Comparison of ENCODE assay signal across 10 cellular contexts in the genomic region with DNA sequence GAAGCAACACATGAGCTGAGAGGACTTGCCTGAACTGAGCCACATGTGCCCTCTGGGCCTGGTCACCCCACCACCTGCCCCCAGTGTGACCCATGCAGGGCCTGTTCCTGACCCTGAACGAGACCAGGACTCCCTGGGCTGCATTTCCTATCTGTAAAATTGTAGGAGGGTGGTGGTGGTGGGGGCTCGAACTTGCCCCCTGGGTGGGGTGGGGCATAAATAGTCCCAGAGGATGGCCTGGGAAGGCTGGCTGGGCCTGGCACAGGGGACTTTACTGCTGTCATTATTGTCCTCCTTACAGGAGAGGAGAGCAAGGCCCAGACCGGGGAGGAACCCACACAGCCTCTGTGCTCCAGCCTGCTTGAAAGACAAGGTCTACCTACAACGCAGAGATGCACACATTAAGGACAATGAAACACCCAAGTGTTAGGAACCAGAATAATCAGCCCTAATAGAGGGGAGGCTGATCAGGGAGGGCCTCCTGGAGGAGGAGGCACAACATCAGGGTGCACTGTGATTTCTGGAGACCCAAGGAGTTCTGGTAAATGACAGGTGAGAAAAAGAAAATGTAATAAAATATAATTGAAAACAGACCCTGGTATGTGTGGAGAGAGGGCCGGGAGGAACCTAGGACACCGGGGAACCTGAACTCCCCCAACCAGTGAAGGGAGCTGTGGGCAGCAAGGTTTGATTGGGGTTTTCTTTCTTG. TPM values are rescaled to one million over a fixed set of nuclear protein-coding genes. Genes with fewer than 3 reads are reported as not detected.
A peak's percentile ranks its signal among the peaks of the same experiment; 100 is the strongest.
DNase-seq lines count a peak whose midpoint lies in the region; ATAC-seq, FAIRE-seq and TF ChIP-seq lines count a peak whose summit lies in the region.
"Had no signal": no experiment of that assay in that cellular context is flagged by ENCODE, and none has a peak within 500 bp of the region (broad histone marks: within the 10 kb centered on the region; RNA-seq: fewer than 3 reads in every experiment).

No MANE protein-coding gene starts in this region.

- H3K36me3 ChIP-seq in naive thymus-derived CD4-positive, alpha-beta T cell (ENCODE audit: control insufficient read depth in 2 of 3, insufficient read depth in 3 of 3, low read length in 3 of 3) = no peaks in the 10 kb centered on the region

- TF ChIP-seq EP300 in A549 (IDR thresholded peaks at IDR 0.05) = no peak

- intact Hi-C loops in naive thymus-derived CD4-positive, alpha-beta T cell (cut with micrococcal nuclease) = loop anchor here in 1 of 2 donors (5.0 to 10.0 kb wide), 2 partner anchors 38 to 151 kb away; partner anchors contain the start of gene THAP7

- H3K4me1 ChIP-seq in A549 = no peaks in the 10 kb centered on the region
- H3K4me1 ChIP-seq in naive thymus-derived CD4-positive, alpha-beta T cell (ENCODE audit: control insufficient read depth in 2 of 2, insufficient read depth in 2 of 2, low read length in 2 of 2) = no peaks in the 10 kb centered on the region

- WGBS in A549 (ENCODE audit: missing lambda C conversion rate) = 86% methylated on average over 4 of the region's 6 CpGs

- H3K27ac ChIP-seq in A549 (no peak overlapping the region), coronary artery (no peak overlapping the region)
- H3K27ac ChIP-seq in naive thymus-derived CD4-positive, alpha-beta T cell (ENCODE audit: low read depth, low read length) = peak overlapping the region; percentile 7

- peak overlapping the region; percentile 72 to 88 (median 82) for H3K4me3 Mint-ChIP-seq in naive thymus-derived CD4-positive, alpha-beta T cell

- POLR2A ChIA-PET in A549 (lab: Yijun Ruan, JAX) = no interaction called here
- POLR2A ChIA-PET in naive thymus-derived CD4-positive, alpha-beta T cell (lab: Charles Lee) = no interaction called here

- ATAC-seq in A549 = no peak
- no peak for ATAC-seq in naive thymus-derived CD4-positive, alpha-beta T cell
- ATAC-seq in HG02798 (IDR thresholded peaks at IDR 0.05; ENCODE audit: poor library complexity, unreplicated experiment) = no peak

- FAIRE-seq in A549 (lab: Jason Lieb, UNC) = no peak

- TF ChIP-seq POLR2A in A549 (IDR thresholded peaks at IDR 0.05; ENCODE audit: low read length) = no peak

- peak overlapping the region in 6 of 9 donors; percentile 3 to 78 (median 32) for H3K27ac Mint-ChIP-seq in naive thymus-derived CD4-positive, alpha-beta T cell

- H3K9me3 Mint-ChIP-seq in naive thymus-derived CD4-positive, alpha-beta T cell = peaks cover 0 to 1% (median 0%) of the 10 kb centered on the region in 11 donors

- TF ChIP-seq CTCF in A549 (IDR thresholded peaks at IDR 0.05) (no peak), HFF-Myc (IDR thresholded peaks at IDR 0.05; ENCODE audit: low read depth, low read length, missing control alignments) (no peak), coronary artery (IDR thresholded peaks at IDR 0.05) (no peak), GM13976 (IDR thresholded peaks at IDR 0.05; ENCODE audit: borderline replicate concordance, control extremely low read depth, extremely low read depth, insufficient read depth, missing control alignments) (no peak)

- no peak for DNase-seq in A549 (ENCODE audit: low read depth in 1 of 2, low spot score in 1 of 2)
- DNase-seq in HFF-Myc (ENCODE audit: extremely low read depth, low read depth) = no peak
- no peak for DNase-seq in coronary artery (ENCODE audit: low spot score)
- no peak for DNase-seq in naive thymus-derived CD4-positive, alpha-beta T cell
- no peak for DNase-seq in NCI-H146 (lab: John Stamatoyannopoulos, UW)
- DNase-seq in globus pallidus (ENCODE audit: low spot score) = no peak
- no peak for DNase-seq in GM13976 (ENCODE audit: low spot score)
- DNase-seq: DMS79 treated with DMSO at 0.1 percent for 48 hours, NCI-H1436 had no signal

- CTCF ChIA-PET in A549 (lab: Yijun Ruan, JAX) = interaction anchor here (1.2 to 4.2 kb wide), 3 partner anchors 9 to 79 kb away, joined by 3 to 24 read pairs (median 3); no protein-coding TSS in a partner anchor
- CTCF ChIA-PET in naive thymus-derived CD4-positive, alpha-beta T cell (lab: Charles Lee) = no interaction called here

- in situ Hi-C loops in GM13976 (cut with MboI; ENCODE audit: low sequenced_read_pairs, unreplicated experiment) = no loop called here

- H3K9me3 ChIP-seq in A549 = no peaks in the 10 kb centered on the region
- H3K9me3 ChIP-seq in naive thymus-derived CD4-positive, alpha-beta T cell (ENCODE audit: control insufficient read depth in 2 of 3, low read length in 3 of 3) = no peaks in the 10 kb centered on the region

- peaks cover 4 to 33% (median 11%) of the 10 kb centered on the region in 5 donors for H3K27me3 Mint-ChIP-seq in naive thymus-derived CD4-positive, alpha-beta T cell

- no peak overlapping the region for H3K4me3 ChIP-seq in A549
- 0 out of 2 replicates have a peak overlapping the region, but pooled peaks have one; percentile 21 for H3K4me3 ChIP-seq in HFF-Myc (replicated peaks; ENCODE audit: low read depth, low read length)
- peak overlapping the region; percentile 65 for H3K4me3 ChIP-seq in coronary artery
- no peak overlapping the region for H3K4me3 ChIP-seq in naive thymus-derived CD4-positive, alpha-beta T cell (ENCODE audit: low read length)

- no peak overlapping the region for H3K4me2 ChIP-seq in A549

- H3K27me3 ChIP-seq in naive thymus-derived CD4-positive, alpha-beta T cell (ENCODE audit: control insufficient read depth in 2 of 2, insufficient read depth in 2 of 2, low read length in 2 of 2) = no peaks in the 10 kb centered on the region

- no peak for TF ChIP-seq RAD21 in A549 (conservative IDR thresholded peaks at IDR 0.05 in 1 of 2, IDR thresholded peaks at IDR 0.05 in 1 of 2)

- peaks cover 0 to 17% (median 12%) of the 10 kb centered on the region in 7 donors for H3K4me1 Mint-ChIP-seq in naive thymus-derived CD4-positive, alpha-beta T cell

- H3K36me3 Mint-ChIP-seq in naive thymus-derived CD4-positive, alpha-beta T cell = no peaks in the 10 kb centered on the region

TF ChIP-seq in A549, 52 proteins besides CTCF, POLR2A, EP300 and RAD21 (continues in another document):
- TF ChIP-seq ZFP36 (IDR thresholded peaks at IDR 0.05; ENCODE audit: borderline replicate concordance, partially characterized antibody) = peak; percentile 83

RNA-seq across cellular contexts. Expression of gene AIFM3, which starts 2.8 kb away (rescaled TPM):
- polyA plus RNA-seq in A549 (2011; rRNA removed) (1.2 and 1.4 TPM in 2 replicates), A549 (2017; fragmentation: RNase III; extraction: RNeasy Plus Mini Kit Qiagen cat#74134 plus additional on column Dnase treatment) (2.3 to 4.0 TPM (median 3.6 TPM) in 3 replicates)
- 2.9 TPM in 2 replicates for polyA plus RNA-seq in A549 (2012; cell fraction: cytosol; rRNA removed)
- 19.7 and 21.2 TPM in 2 replicates for polyA plus RNA-seq in A549 (2012; cell fraction: nucleus; rRNA removed)
- 1.8 and 2.6 TPM in 2 replicates for polyA minus RNA-seq in A549 (2011; rRNA and poly(A)+ RNA removed)
- 1 to 10 TPM in 3 of 5 experiments, under 1 TPM in 2; 0.24 to 9.0 (median 1.2) TPM for total RNA-seq in naive thymus-derived CD4-positive, alpha-beta T cell
- polyA plus RNA-seq in naive thymus-derived CD4-positive, alpha-beta T cell = under 1 TPM; 0.17 to 0.32 TPM

RNA-seq across cellular contexts. Expression of gene LZTR1, which starts 17.9 kb away (rescaled TPM):
- polyA plus RNA-seq in A549 (2011; rRNA removed) = 14.1 and 14.4 TPM in 2 replicates
- 19.7 and 23.3 TPM in 2 replicates for polyA plus RNA-seq in A549 (2012; cell fraction: cytosol; rRNA removed)
- 123 and 173 TPM in 2 replicates for polyA plus RNA-seq in A549 (2012; cell fraction: nucleus; rRNA removed)
- polyA plus RNA-seq in A549 (2017; fragmentation: RNase III; extraction: RNeasy Plus Mini Kit Qiagen cat#74134 plus additional on column Dnase treatment) = 22.3 to 23.5 TPM (median 22.6 TPM) in 3 replicates
- polyA minus RNA-seq in A549 (2011; rRNA and poly(A)+ RNA removed) = 22.8 and 27.5 TPM in 2 replicates
- total RNA-seq in naive thymus-derived CD4-positive, alpha-beta T cell = 100 to 1,000 TPM in 2 of 5 experiments, 10 to 100 TPM in 3; 61.8 to 104 (median 74.2) TPM
- polyA plus RNA-seq in naive thymus-derived CD4-positive, alpha-beta T cell = 10 to 100 TPM; 11.4 to 15.6 TPM

RNA-seq across cellular contexts. Expression of gene THAP7, which starts 37.7 kb away (rescaled TPM):
- polyA plus RNA-seq in A549 (2011; rRNA removed) (15.5 and 15.9 TPM in 2 replicates), A549 (2017; fragmentation: RNase III; extraction: RNeasy Plus Mini Kit Qiagen cat#74134 plus additional on column Dnase treatment) (18.4 to 22.7 TPM (median 19.7 TPM) in 3 replicates)
- polyA plus RNA-seq in A549 (2012; cell fraction: cytosol; rRNA removed) = 29.7 and 39.2 TPM in 2 replicates
- polyA plus RNA-seq in A549 (2012; cell fraction: nucleus; rRNA removed) = 43.5 and 52.5 TPM in 2 replicates
- 15.1 and 16.7 TPM in 2 replicates for polyA minus RNA-seq in A549 (2011; rRNA and poly(A)+ RNA removed)
- 10 to 100 TPM; 25.8 to 73.3 (median 64.7) TPM for total RNA-seq in naive thymus-derived CD4-positive, alpha-beta T cell
- polyA plus RNA-seq in naive thymus-derived CD4-positive, alpha-beta T cell = 10 to 100 TPM; 53.8 to 69.3 TPM

RNA-seq across cellular contexts. Expression of gene CRKL, which starts 47.0 kb away (rescaled TPM):
- 21.4 and 28.9 TPM in 2 replicates for polyA plus RNA-seq in A549 (2011; rRNA removed)
- polyA plus RNA-seq in A549 (2012; cell fraction: cytosol; rRNA removed) = 9.2 and 12.1 TPM in 2 replicates
- polyA plus RNA-seq in A549 (2012; cell fraction: nucleus; rRNA removed) = 7.3 and 11.1 TPM in 2 replicates
- polyA plus RNA-seq in A549 (2017; fragmentation: RNase III; extraction: RNeasy Plus Mini Kit Qiagen cat#74134 plus additional on column Dnase treatment) = 20.6 to 22.8 TPM (median 22.2 TPM) in 3 replicates
- polyA minus RNA-seq in A549 (2011; rRNA and poly(A)+ RNA removed) = 30.9 and 33.1 TPM in 2 replicates
- total RNA-seq in naive thymus-derived CD4-positive, alpha-beta T cell = 10 to 100 TPM; 38.9 to 82.7 (median 77.8) TPM
- polyA plus RNA-seq in naive thymus-derived CD4-positive, alpha-beta T cell = 10 to 100 TPM; 44.7 to 65.8 TPM

RNA-seq across cellular contexts. Expression of gene P2RX6, which starts 50.7 kb away (rescaled TPM):
- polyA plus RNA-seq in A549 (2011; rRNA removed) (0.62 and 0.67 TPM in 2 replicates), A549 (2017; fragmentation: RNase III; extraction: RNeasy Plus Mini Kit Qiagen cat#74134 plus additional on column Dnase treatment) (0.92 to 1.6 TPM (median 1.1 TPM) in 3 replicates)
- 0.62 and 0.82 TPM in 2 replicates for polyA plus RNA-seq in A549 (2012; cell fraction: cytosol; rRNA removed)
- polyA plus RNA-seq in A549 (2012; cell fraction: nucleus; rRNA removed) = 7.2 and 8.9 TPM in 2 replicates
- 0.15 and 0.45 TPM in 2 replicates for polyA minus RNA-seq in A549 (2011; rRNA and poly(A)+ RNA removed)
- 1 to 10 TPM in 2 of 5 experiments, under 1 TPM in 3; 0.46 to 1.7 (median 0.66) TPM for total RNA-seq in naive thymus-derived CD4-positive, alpha-beta T cell
- polyA plus RNA-seq in naive thymus-derived CD4-positive, alpha-beta T cell = under 1 TPM in 1 of 2 donors, not detected in 1; 0.15 TPM

Comparison
In these comparisons a context has a peak if more than half of its experiments do, and no peak if none do; other contexts are left out.
1. H3K4me3 ChIP-seq: peak in HFF-Myc (single experiment) and coronary artery (single experiment); none in A549 (single experiment) and naive thymus-derived CD4-positive, alpha-beta T cell (single experiment).